In the genomic region with DNA sequence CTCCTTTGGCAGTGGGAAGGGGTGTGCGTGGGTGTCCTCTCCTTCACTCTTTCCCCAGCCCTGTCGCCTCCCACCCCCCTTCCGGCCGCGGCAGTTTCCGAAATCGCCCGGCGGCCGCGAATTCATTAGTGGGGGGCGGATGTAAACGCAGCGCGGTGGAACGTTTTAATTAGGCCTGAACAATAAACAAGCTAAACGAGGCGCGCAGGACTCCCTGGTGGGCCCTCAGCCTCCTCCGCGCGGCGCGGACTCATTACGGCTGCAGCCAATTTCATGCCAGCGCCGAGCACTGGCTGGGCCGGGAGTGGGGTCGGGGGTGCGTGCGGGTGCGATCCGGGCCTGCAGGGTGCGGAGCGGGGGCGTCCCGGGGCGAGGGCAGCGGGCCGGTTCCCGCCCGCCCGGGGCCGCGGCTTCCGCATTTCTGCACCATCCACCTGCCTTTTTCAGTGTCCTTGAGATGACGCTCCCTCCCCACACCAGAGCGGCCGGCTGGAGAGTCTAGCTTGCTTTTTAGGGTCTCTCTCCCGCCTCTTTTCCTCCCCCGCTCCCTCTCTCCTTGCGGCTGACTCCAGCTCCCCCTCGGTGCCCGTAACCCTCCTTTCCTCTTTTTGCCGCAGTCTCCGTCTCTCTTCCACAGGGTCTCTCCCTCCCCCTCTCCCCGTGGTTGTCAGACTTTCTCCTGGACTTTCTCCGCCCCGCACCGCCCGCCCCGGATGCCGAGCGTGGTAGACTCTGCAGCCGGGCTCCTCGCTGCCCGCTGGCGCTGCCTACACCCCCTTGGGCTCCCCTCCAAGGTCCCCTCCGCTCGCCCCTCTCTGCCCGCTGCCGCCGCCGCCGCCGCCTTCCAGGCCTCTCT, we compare ENCODE assay signal across 8 cellular contexts. TPM values are rescaled to one million over a fixed set of nuclear protein-coding genes. Genes with fewer than 3 reads are reported as not detected.
DNase-seq lines count a peak whose midpoint lies in the region; ATAC-seq, FAIRE-seq and TF ChIP-seq lines count a peak whose summit lies in the region.

A gene (minus strand): TSS at position 644 of the 856 bp plus-strand sequence.

- H4K20me1 ChIP-seq in keratinocyte (ENCODE audit: control insufficient read depth, extremely low read depth, insufficient read depth, low read length) = no peaks in the 10 kb centered on the region

- no peaks in the 10 kb centered on the region for H3K36me3 ChIP-seq in ascending aorta
- H3K36me3 ChIP-seq in keratinocyte (ENCODE audit: control insufficient read depth in 2 of 2, extremely low read depth in 1 of 2, insufficient read depth in 2 of 2, low read length in 2 of 2) = no peaks in the 10 kb centered on the region

- no peak within 1 kb of the TSS for H3K27ac ChIP-seq in ascending aorta
- no peak within 1 kb of the TSS for H3K27ac ChIP-seq in keratinocyte (ENCODE audit: control insufficient read depth, insufficient read depth, low read length)

- dilution Hi-C loops in keratinocyte (cut with MboI; ENCODE audit: extremely low pct_ligation_motif_present, low sequenced_read_pairs) = loop anchor here (25.0 kb wide), 1 partner anchor 186 kb away; a partner anchor contains a TSS

- DNase-seq in stimulated activated CD4-positive, alpha-beta T cell treated with anti-CD3 and anti-CD28 coated beads, Interleukin-15, amount 100 ng/mL, for 24 hours = peak; percentile 55
- no peak for DNase-seq in stimulated activated CD4-positive, alpha-beta T cell treated with anti-CD3 and anti-CD28 coated beads, Interleukin-2, amount 100 ng/mL, for 48 hours
- DNase-seq in NCI-H146 (lab: John Stamatoyannopoulos, UW) = peak; percentile 58
- peak in 1 of 2 donors; percentile 64 for DNase-seq in ascending aorta (ENCODE audit: low spot score in 2 of 2)
- no peak for DNase-seq in keratinocyte (ENCODE audit: low read depth, low spot score)
- DNase-seq in stimulated activated naive CD8-positive, alpha-beta T cell treated with anti-CD3 and anti-CD28 coated beads, Interleukin-15, amount 100 ng/mL, for 72 hours = peak; percentile 35 to 38
- no peak for DNase-seq in NCI-H510A (lab: John Stamatoyannopoulos, UW)
- no peak for DNase-seq in NCI-H226

- H3K4me1 Mint-ChIP-seq in stimulated activated naive CD8-positive, alpha-beta T cell treated with anti-CD3 and anti-CD28 coated beads, Interleukin-15, amount 100 ng/mL, for 72 hours = peaks cover 13% of the 10 kb centered on the region

- H3K9me3 Mint-ChIP-seq in stimulated activated naive CD8-positive, alpha-beta T cell treated with anti-CD3 and anti-CD28 coated beads, Interleukin-15, amount 100 ng/mL, for 72 hours = no peaks in the 10 kb centered on the region

- H3K4me3 ChIP-seq in ascending aorta (peak within 1 kb of the TSS; percentile 59 to 60), keratinocyte (ENCODE audit: control insufficient read depth in 2 of 3, extremely low read depth in 1 of 3, insufficient read depth in 2 of 3, low read depth in 1 of 3, low read length in 3 of 3) (peak within 1 kb of the TSS; percentile 12 to 43 (median 24))

- H3K9ac ChIP-seq in keratinocyte (ENCODE audit: control insufficient read depth, extremely low read depth, insufficient read depth, low read length) = no peak within 1 kb of the TSS

- peak within 1 kb of the TSS; percentile 58 to 68 for H3K4me3 Mint-ChIP-seq in stimulated activated naive CD8-positive, alpha-beta T cell treated with anti-CD3 and anti-CD28 coated beads, Interleukin-15, amount 100 ng/mL, for 72 hours

- no peaks in the 10 kb centered on the region for H3K9me3 ChIP-seq in ascending aorta
- no peaks in the 10 kb centered on the region for H3K9me3 ChIP-seq in keratinocyte (ENCODE audit: control insufficient read depth, low read depth, low read length)

- intact Hi-C loops in ascending aorta (cut with DNase I) = no loop called here

- no peaks in the 10 kb centered on the region for H3K79me2 ChIP-seq in keratinocyte (ENCODE audit: control insufficient read depth, insufficient read depth, low read length)

- no peak for TF ChIP-seq CTCF in ascending aorta (IDR thresholded peaks at IDR 0.05)
- TF ChIP-seq CTCF in keratinocyte (optimal IDR thresholded peaks at IDR 0.05 in 1 of 3, IDR thresholded peaks at IDR 0.05 in 1 of 3, conservative IDR thresholded peaks at IDR 0.05 in 1 of 3; ENCODE audit: extremely low read depth in 1 of 3, insufficient read depth in 2 of 3, low read length in 3 of 3) = no peak

- H3K27me3 Mint-ChIP-seq in stimulated activated naive CD8-positive, alpha-beta T cell treated with anti-CD3 and anti-CD28 coated beads, Interleukin-15, amount 100 ng/mL, for 72 hours = peaks cover 8% of the 10 kb centered on the region

- H3K4me2 ChIP-seq in keratinocyte (ENCODE audit: control insufficient read depth, extremely low read depth, insufficient read depth, low read depth, low read length) = peak within 1 kb of the TSS; percentile 73

- ATAC-seq in stimulated activated naive CD8-positive, alpha-beta T cell treated with anti-CD3 and anti-CD28 coated beads, Interleukin-15, amount 100 ng/mL, for 72 hours = peak; percentile 62

- H3K27me3 ChIP-seq in ascending aorta (peaks cover 4% of the 10 kb centered on the region), keratinocyte (ENCODE audit: control insufficient read depth, extremely low read depth, insufficient read depth, low read length) (peaks cover 66% of the 10 kb centered on the region)

- H3K4me1 ChIP-seq in ascending aorta (peaks cover 7 to 18% of the 10 kb centered on the region in 2 donors), keratinocyte (ENCODE audit: control insufficient read depth, extremely low read depth, insufficient read depth, low read length) (no peaks in the 10 kb centered on the region)

- H2AFZ ChIP-seq in keratinocyte (ENCODE audit: control insufficient read depth, low read length) = no peak within 1 kb of the TSS

- no peak for FAIRE-seq in keratinocyte (lab: Jason Lieb, UNC)

- H3K27ac Mint-ChIP-seq in stimulated activated naive CD8-positive, alpha-beta T cell treated with anti-CD3 and anti-CD28 coated beads, Interleukin-15, amount 100 ng/mL, for 72 hours = peak within 1 kb of the TSS; percentile 22 to 45

- H3K9me1 ChIP-seq in keratinocyte (ENCODE audit: control insufficient read depth, extremely low read depth, insufficient read depth, low read length) = no peaks in the 10 kb centered on the region

RNA-seq across cellular contexts. Expression of the gene that starts here (rescaled TPM):
- total RNA-seq in ascending aorta = not detected
- polyA plus RNA-seq in keratinocyte = not detected in 3 replicates
- not detected for polyA plus RNA-seq in keratinocyte (2011; ENCODE audit: low read depth)
- polyA plus RNA-seq in keratinocyte (2011; cell fraction: cytosol; rRNA removed) = not detected in 2 replicates
- polyA plus RNA-seq in keratinocyte (2011; cell fraction: nucleus; rRNA removed) = not detected in 2 replicates
- not detected in 2 replicates for polyA plus RNA-seq in keratinocyte (2012; ENCODE audit: low replicate concordance)
- polyA minus RNA-seq in keratinocyte = not detected in 3 replicates
- polyA minus RNA-seq in keratinocyte (2011; cell fraction: cytosol; rRNA and poly(A)+ RNA removed) = not detected
- polyA minus RNA-seq in keratinocyte (2011; cell fraction: nucleus; rRNA and poly(A)+ RNA removed) = not detected in 2 replicates

Comparison
In these comparisons a context has a peak if more than half of its experiments do, and no peak if none do; other contexts are left out.
1. DNase-seq: peak in stimulated activated CD4-positive, alpha-beta T cell treated with anti-CD3 and anti-CD28 coated beads, Interleukin-15, amount 100 ng/mL, for 24 hours (single experiment), NCI-H146 (single experiment) and stimulated activated naive CD8-positive, alpha-beta T cell treated with anti-CD3 and anti-CD28 coated beads, Interleukin-15, amount 100 ng/mL, for 72 hours (2 of 2); none in stimulated activated CD4-positive, alpha-beta T cell treated with anti-CD3 and anti-CD28 coated beads, Interleukin-2, amount 100 ng/mL, for 48 hours (0 of 2), keratinocyte (single experiment), NCI-H510A (single experiment) and NCI-H226 (single experiment).